27 cellular contexts compared by ENCODE assay signal in the genomic region with DNA sequence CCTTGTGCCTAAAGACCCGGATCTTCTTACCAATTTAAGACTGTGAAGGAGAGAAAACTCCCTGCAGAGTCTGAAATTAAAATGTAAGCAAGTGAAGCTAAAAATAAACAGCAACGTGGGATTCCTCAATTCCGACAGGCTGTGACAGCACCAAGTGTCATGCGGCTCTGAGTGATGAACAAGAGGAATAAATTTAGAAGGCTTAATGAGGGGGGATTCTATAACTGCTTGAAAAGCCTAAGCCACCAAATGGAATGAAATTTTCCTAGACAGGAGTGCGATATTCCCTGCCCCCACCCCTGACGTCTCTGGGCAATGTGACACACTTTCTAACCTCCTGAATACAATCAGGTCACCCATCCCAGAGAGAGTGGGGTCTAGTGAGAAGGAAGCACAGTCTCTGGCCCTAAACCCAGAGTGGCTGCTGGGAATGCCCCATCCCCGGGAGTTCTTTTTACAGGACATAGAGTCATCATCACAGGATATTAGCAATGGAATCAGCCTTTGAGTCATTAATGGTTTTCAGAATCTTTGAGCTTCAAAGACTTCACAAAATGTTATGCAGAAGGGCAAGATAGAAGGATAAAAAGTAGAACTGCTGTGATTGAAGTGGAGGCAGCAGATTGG.
A peak's percentile ranks its signal among the peaks of the same experiment; 100 is the strongest.
DNase-seq lines count a peak whose midpoint lies in the region; ATAC-seq and TF ChIP-seq lines count a peak whose summit lies in the region.
"Had no signal": no experiment of that assay in that cellular context is flagged by ENCODE, and none has a peak within 500 bp of the region (broad histone marks: within the 10 kb centered on the region; RNA-seq: fewer than 3 reads in every experiment).

No MANE protein-coding gene starts in this region.

- peaks cover 12% of the 10 kb centered on the region for H3K4me1 ChIP-seq in GM23248 (ENCODE audit: insufficient read depth)
- H3K4me1 ChIP-seq: colonic mucosa had no signal

- peak overlapping the region; percentile 56 for H3K4me2 ChIP-seq in GM23248 (ENCODE audit: unreplicated experiment)

- H3K9me2 ChIP-seq in GM23248 (ENCODE audit: insufficient read depth): no peaks in the 10 kb centered on the region

- H3K36me3 ChIP-seq in GM23248 (ENCODE audit: low read depth): no peaks in the 10 kb centered on the region
- H3K36me3 ChIP-seq: brain microvascular endothelial cell, colonic mucosa, esophagus muscularis mucosa, Peyer's patch, transverse colon had no signal

- H3K4me1 Mint-ChIP-seq in activated T-helper 17 cell treated with anti-CD3 and anti-CD28 coated beads, Interleukin-2, amount 50 U/mL, for 72 hours: no peaks in the 10 kb centered on the region
- H3K4me1 Mint-ChIP-seq in CD14-positive monocyte: peaks cover 9% of the 10 kb centered on the region
- H3K4me1 Mint-ChIP-seq: CD4-positive, CD25-positive, alpha-beta regulatory T cell had no signal

- no peak for TF ChIP-seq CTCF in epithelial cell of esophagus (IDR thresholded peaks at IDR 0.05; ENCODE audit: insufficient read depth, low read depth, low read length, missing control alignments)
- no peak for TF ChIP-seq CTCF in retinal pigment epithelial cell (conservative IDR thresholded peaks at IDR 0.05; ENCODE audit: low read depth, low read length)
- TF ChIP-seq CTCF in CD14-positive monocyte (IDR thresholded peaks at IDR 0.05): no peak

- H3K27me3 Mint-ChIP-seq in activated T-helper 17 cell treated with anti-CD3 and anti-CD28 coated beads, Interleukin-2, amount 50 U/mL, for 72 hours: peaks cover 8% of the 10 kb centered on the region
- peaks cover 0 to 3% (median 2%) of the 10 kb centered on the region in 3 donors for H3K27me3 Mint-ChIP-seq in CD14-positive monocyte (ENCODE audit: low read depth in 3 of 3)
- H3K27me3 Mint-ChIP-seq: activated T-cell treated with anti-CD3 and anti-CD28 coated beads, Interleukin-2, amount 50 U/mL, for 24 hours had no signal

- H3F3A ChIP-seq in GM23248 (ENCODE audit: insufficient read depth): peaks cover 8% of the 10 kb centered on the region; the same call in 1 of the 2 replicates

- H2AFZ ChIP-seq in GM23248: peak overlapping the region; percentile 80

- H3K36me3 Mint-ChIP-seq in activated T-helper 17 cell treated with anti-CD3 and anti-CD28 coated beads, Interleukin-2, amount 50 U/mL, for 72 hours (ENCODE audit: low read depth): no peaks in the 10 kb centered on the region
- no peaks in the 10 kb centered on the region for H3K36me3 Mint-ChIP-seq in CD14-positive monocyte
- H3K36me3 Mint-ChIP-seq: CD4-positive, CD25-positive, alpha-beta regulatory T cell; naive thymus-derived CD8-positive, alpha-beta T cell had no signal

- in situ Hi-C loops in GM23248 (cut with MboI): no loop called here

- no peaks in the 10 kb centered on the region for H3K27me3 ChIP-seq in GM23248 (replicated peaks; ENCODE audit: insufficient read depth)
- H3K27me3 ChIP-seq: brain microvascular endothelial cell, colonic mucosa, esophagus muscularis mucosa, Peyer's patch, transverse colon had no signal

- H4K20me1 ChIP-seq in GM23248 (ENCODE audit: insufficient read depth): no peaks in the 10 kb centered on the region

- peak overlapping the region; percentile 2; the same call in 1 of the 2 replicates for H3K4me3 ChIP-seq in GM23248
- H3K4me3 ChIP-seq in epithelial cell of esophagus (ENCODE audit: low read length): no peak overlapping the region
- no peak overlapping the region for H3K4me3 ChIP-seq in retinal pigment epithelial cell (ENCODE audit: low read length)
- H3K4me3 ChIP-seq: colonic mucosa, esophagus muscularis mucosa, Peyer's patch, transverse colon had no signal

- H3K27ac Mint-ChIP-seq in activated T-helper 17 cell treated with anti-CD3 and anti-CD28 coated beads, Interleukin-2, amount 50 U/mL, for 72 hours: no peak overlapping the region
- H3K27ac Mint-ChIP-seq in CD14-positive monocyte: no peak overlapping the region
- H3K27ac Mint-ChIP-seq: activated T-cell treated with anti-CD3 and anti-CD28 coated beads, Interleukin-2, amount 50 U/mL, for 24 hours; CD4-positive, CD25-positive, alpha-beta regulatory T cell; effector memory CD8-positive, alpha-beta T cell; naive thymus-derived CD8-positive, alpha-beta T cell; T-helper 17 cell had no signal

- no peaks in the 10 kb centered on the region for H3K9me3 ChIP-seq in GM23248 (ENCODE audit: low read depth)
- H3K9me3 ChIP-seq: colonic mucosa, esophagus muscularis mucosa, Peyer's patch, transverse colon had no signal

- ATAC-seq in left ventricle myocardium superior: peak; percentile 80
- ATAC-seq in GM21528 (IDR thresholded peaks at IDR 0.05; ENCODE audit: low FRiP score, unreplicated experiment): no peak
- ATAC-seq in activated T-helper 17 cell treated with anti-CD3 and anti-CD28 coated beads, Interleukin-2, amount 50 U/mL, for 72 hours (replicated peaks): no peak
- no peak for ATAC-seq in GM18520 (IDR thresholded peaks at IDR 0.05; ENCODE audit: unreplicated experiment)
- ATAC-seq: effector memory CD8-positive, alpha-beta T cell; naive thymus-derived CD8-positive, alpha-beta T cell; sciatic nerve; T-helper 17 cell had no signal

- H3K9ac ChIP-seq in GM23248: peak overlapping the region; percentile 22; the same call in 1 of the 2 replicates

- WGBS in GM23248 (ENCODE audit: low coverage in 1 of 2, low lambda C conversion rate in 2 of 2, missing lambda C conversion rate in 2 of 2), 2 experiments: 8% methylated on average over 7 of the region's 7 CpGs

- H3K4me3 Mint-ChIP-seq in activated T-helper 17 cell treated with anti-CD3 and anti-CD28 coated beads, Interleukin-2, amount 50 U/mL, for 72 hours: no peak overlapping the region
- H3K4me3 Mint-ChIP-seq in CD14-positive monocyte: no peak overlapping the region
- H3K4me3 Mint-ChIP-seq: activated T-cell treated with anti-CD3 and anti-CD28 coated beads, Interleukin-2, amount 50 U/mL, for 24 hours; CD4-positive, CD25-positive, alpha-beta regulatory T cell; effector memory CD8-positive, alpha-beta T cell; naive thymus-derived CD8-positive, alpha-beta T cell; T-helper 17 cell had no signal

- H3K27ac ChIP-seq in GM23248: peak overlapping the region; percentile 37
- H3K27ac ChIP-seq: brain microvascular endothelial cell, colonic mucosa, esophagus muscularis mucosa, Peyer's patch, transverse colon had no signal

- H3K9me3 Mint-ChIP-seq in activated T-helper 17 cell treated with anti-CD3 and anti-CD28 coated beads, Interleukin-2, amount 50 U/mL, for 72 hours: no peaks in the 10 kb centered on the region
- no peaks in the 10 kb centered on the region for H3K9me3 Mint-ChIP-seq in CD14-positive monocyte
- H3K9me3 Mint-ChIP-seq: activated T-cell treated with anti-CD3 and anti-CD28 coated beads, Interleukin-2, amount 50 U/mL, for 24 hours; effector memory CD8-positive, alpha-beta T cell; naive thymus-derived CD8-positive, alpha-beta T cell had no signal

- intact Hi-C loops in left ventricle myocardium superior (cut with micrococcal nuclease) (no loop called here), CD14-positive monocyte (cut with micrococcal nuclease) (loop anchor here (5.0 to 10.0 kb wide), 3 partner anchors 433 to 1496 kb away; no protein-coding TSS in a partner anchor)

- H3K79me2 ChIP-seq in GM23248 (ENCODE audit: insufficient read depth): no peaks in the 10 kb centered on the region

- DNase-seq in GM23248 (peak; percentile 59), epithelial cell of esophagus (ENCODE audit: low read depth) (peak; percentile 15), left ventricle myocardium superior (no peak), retinal pigment epithelial cell (ENCODE audit: low read depth) (peak; percentile 6), CD14-positive monocyte (ENCODE audit: low spot score) (no peak)
- DNase-seq: activated CD4-positive, alpha-beta T cell treated with anti-CD3 and anti-CD28 coated beads for 4 hours; activated naive CD4-positive, alpha-beta T cell; activated T-cell treated with anti-CD3 and anti-CD28 coated beads, Interleukin-2, amount 50 U/mL, for 24 hours; brain microvascular endothelial cell; CD4-positive, CD25-positive, alpha-beta regulatory T cell; colonic mucosa; effector memory CD8-positive, alpha-beta T cell; Kasumi-1; MV-4-11; naive thymus-derived CD8-positive, alpha-beta T cell; NCI-H187; NCI-H2171 treated with DMSO at 0.1 percent for 48 hours; NCI-H524 treated with DMSO at 0.1 percent for 48 hours; Peyer's patch; stimulated activated CD8-positive, alpha-beta memory T cell treated with anti-CD3 and anti-CD28 coated beads, Interleukin-4, amount 100 ng/mL, for 48 hours; T-helper 17 cell; transverse colon had no signal

Comparison
In these comparisons a context has a peak if more than half of its experiments do, and no peak if none do; other contexts are left out.
1. DNase-seq: peak in GM23248 (single experiment), epithelial cell of esophagus (single experiment) and retinal pigment epithelial cell (single experiment); none in left ventricle myocardium superior (single experiment) and CD14-positive monocyte (single experiment).